8 cellular contexts compared by ENCODE assay signal in the genomic region with DNA sequence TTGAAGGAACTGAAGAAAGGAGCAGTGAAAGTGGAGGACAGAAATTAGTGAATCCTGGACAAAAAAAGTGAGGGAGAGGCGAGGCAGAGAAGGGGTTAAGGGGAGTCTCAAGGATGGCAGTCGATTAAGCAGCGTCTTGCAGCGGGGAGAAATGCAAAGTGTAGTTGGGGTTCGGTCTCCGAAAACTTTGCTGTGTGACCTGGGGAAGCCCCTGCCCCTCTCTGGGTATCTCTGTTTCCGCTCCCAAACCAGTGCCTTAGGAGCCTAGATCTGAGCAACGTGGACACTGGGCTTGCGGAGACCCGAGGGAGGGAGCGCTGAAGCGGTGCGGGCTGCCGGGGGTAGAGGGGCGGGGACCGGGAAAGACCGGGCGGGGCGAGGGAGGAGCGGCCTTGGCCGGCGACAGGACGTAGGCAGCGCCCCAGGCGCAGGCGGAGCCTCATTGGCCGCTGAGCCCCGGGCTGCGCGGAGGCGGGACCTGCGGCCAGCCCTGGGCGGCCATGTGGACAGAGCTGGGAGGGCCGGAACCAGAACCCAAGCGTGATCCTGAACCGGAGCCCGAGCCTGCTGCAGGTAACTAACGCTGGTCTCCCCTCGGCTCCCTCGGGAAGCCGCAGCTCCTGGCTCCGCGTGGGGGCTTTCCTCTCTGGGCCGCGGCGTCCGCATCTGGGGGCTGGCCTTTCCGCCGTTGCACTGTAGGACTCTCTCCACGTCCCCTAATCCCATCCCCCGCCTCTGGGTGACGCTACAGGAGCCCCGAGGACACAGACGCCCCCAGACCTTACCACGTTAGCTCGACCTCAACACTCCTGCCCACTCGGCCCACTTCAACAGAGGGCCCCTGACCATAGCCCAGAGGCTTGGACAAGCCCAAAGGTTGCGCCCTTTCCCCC. TPM values are rescaled to one million over a fixed set of nuclear protein-coding genes. Genes with fewer than 3 reads are reported as not detected.
DNase-seq lines count a peak whose midpoint lies in the region; ATAC-seq, FAIRE-seq and TF ChIP-seq lines count a peak whose summit lies in the region.

ALDH1B1 (plus strand) TSS at position 468 of the 893 bp plus-strand sequence. CDS start 3,047 bp downstream, outside the sequence.

- DNase-seq in ACHN (peak; percentile 83), NCI-H2171 treated with DMSO at 0.1 percent for 48 hours (lab: John Stamatoyannopoulos, UW) (peak; percentile 73), WTC11 (ENCODE audit: low spot score) (peak; percentile 91), keratinocyte (ENCODE audit: low read depth, low spot score) (peak; percentile 30)
- DNase-seq in central memory CD4-positive, alpha-beta T cell: peak; percentile 40
- peak; percentile 87 for DNase-seq in stimulated activated CD4-positive, alpha-beta T cell treated with anti-CD3 and anti-CD28 coated beads, Interleukin-15, amount 100 ng/mL, for 24 hours

- H3K4me3 ChIP-seq in keratinocyte (ENCODE audit: control insufficient read depth in 2 of 3, extremely low read depth in 1 of 3, insufficient read depth in 2 of 3, low read depth in 1 of 3, low read length in 3 of 3): peak within 1 kb of the TSS; percentile 77 to 86 (median 78)

- FAIRE-seq in keratinocyte (lab: Jason Lieb, UNC): no peak

- peaks cover 6% of the 10 kb centered on the region for H3K79me2 ChIP-seq in keratinocyte (ENCODE audit: control insufficient read depth, insufficient read depth, low read length)

- peak within 1 kb of the TSS; percentile 95 for H3K4me2 ChIP-seq in keratinocyte (ENCODE audit: control insufficient read depth, extremely low read depth, insufficient read depth, low read depth, low read length)

- H3K9me3 Mint-ChIP-seq in WTC11: no peaks in the 10 kb centered on the region

- H3K27me3 ChIP-seq in keratinocyte (ENCODE audit: control insufficient read depth, extremely low read depth, insufficient read depth, low read length): peaks cover 12% of the 10 kb centered on the region

- no peaks in the 10 kb centered on the region for H3K9me3 ChIP-seq in keratinocyte (ENCODE audit: control insufficient read depth, low read depth, low read length)

- POLR2A ChIA-PET in WTC11 (lab: Charles Lee): interaction anchor here (1.2 kb wide), 1 partner anchor 479 kb away, joined by 3 read pairs; no protein-coding TSS in a partner anchor

- dilution Hi-C loops in keratinocyte (cut with MboI; ENCODE audit: extremely low pct_ligation_motif_present, low sequenced_read_pairs): no loop called here

- no peak for TF ChIP-seq CTCF in WTC11 (IDR thresholded peaks at IDR 0.05)
- TF ChIP-seq CTCF in keratinocyte (optimal IDR thresholded peaks at IDR 0.05 in 1 of 3, IDR thresholded peaks at IDR 0.05 in 1 of 3, conservative IDR thresholded peaks at IDR 0.05 in 1 of 3; ENCODE audit: extremely low read depth in 1 of 3, insufficient read depth in 2 of 3, low read length in 3 of 3): peak in 1 of 3 experiments; percentile 3

- H3K4me3 Mint-ChIP-seq in WTC11: peak within 1 kb of the TSS; percentile 91

- peak within 1 kb of the TSS; percentile 65 for H3K27ac Mint-ChIP-seq in WTC11

- H3K27ac ChIP-seq in keratinocyte (ENCODE audit: control insufficient read depth, insufficient read depth, low read length): peak within 1 kb of the TSS; percentile 32

- peak within 1 kb of the TSS; percentile 95 for H2AFZ ChIP-seq in keratinocyte (ENCODE audit: control insufficient read depth, low read length)

- peak within 1 kb of the TSS; percentile 78 for H3K9ac ChIP-seq in keratinocyte (ENCODE audit: control insufficient read depth, extremely low read depth, insufficient read depth, low read length)

- H3K4me1 ChIP-seq in keratinocyte (ENCODE audit: control insufficient read depth, extremely low read depth, insufficient read depth, low read length): peaks cover 3% of the 10 kb centered on the region

- H4K20me1 ChIP-seq in keratinocyte (ENCODE audit: control insufficient read depth, extremely low read depth, insufficient read depth, low read length): no peaks in the 10 kb centered on the region

- CTCF ChIA-PET in WTC11 (lab: Charles Lee): interaction anchor here (0.9 to 2.6 kb wide), 9 partner anchors 11 to 522 kb away, joined by 3 to 12 read pairs (median 3); partner anchors contain the start of gene ANKRD18A

- H3K36me3 Mint-ChIP-seq in WTC11: peaks cover 19% of the 10 kb centered on the region

- H3K4me1 Mint-ChIP-seq in WTC11: peaks cover 25% of the 10 kb centered on the region

- peaks cover 44% of the 10 kb centered on the region for H3K27me3 Mint-ChIP-seq in WTC11 (ENCODE audit: low read depth)

- peaks cover 5 to 12% of the 10 kb centered on the region in 2 experiments for H3K36me3 ChIP-seq in keratinocyte (ENCODE audit: control insufficient read depth in 2 of 2, extremely low read depth in 1 of 2, insufficient read depth in 2 of 2, low read length in 2 of 2)

- ATAC-seq in GM18511 (IDR thresholded peaks at IDR 0.05; ENCODE audit: unreplicated experiment) (peak; percentile 99), HG02981 (IDR thresholded peaks at IDR 0.05; ENCODE audit: unreplicated experiment) (peak; percentile 98), WTC11 (peak; percentile 99)

- no peaks in the 10 kb centered on the region for H3K9me1 ChIP-seq in keratinocyte (ENCODE audit: control insufficient read depth, extremely low read depth, insufficient read depth, low read length)

- in situ Hi-C loops in ACHN (cut with HindIII; ENCODE audit: low pct_ligation_motif_present, low pct_unique_long_range_greater_than_20kb, low sequenced_read_pairs): no loop called here

TF ChIP-seq in WTC11, 78 proteins besides CTCF, POLR2A, EP300 and RAD21 (continues in another document):
- TF ChIP-seq SP1 (CRISPR knock-in tag; conservative IDR thresholded peaks at IDR 0.05) (peak; percentile 78), MAX (CRISPR knock-in tag; IDR thresholded peaks at IDR 0.05) (peak; percentile 93), NFYB (CRISPR knock-in tag; conservative IDR thresholded peaks at IDR 0.05; ENCODE audit: low read depth) (peak; percentile 44; the same call in 1 of the 2 replicates)
- TF ChIP-seq, protein P1, sequence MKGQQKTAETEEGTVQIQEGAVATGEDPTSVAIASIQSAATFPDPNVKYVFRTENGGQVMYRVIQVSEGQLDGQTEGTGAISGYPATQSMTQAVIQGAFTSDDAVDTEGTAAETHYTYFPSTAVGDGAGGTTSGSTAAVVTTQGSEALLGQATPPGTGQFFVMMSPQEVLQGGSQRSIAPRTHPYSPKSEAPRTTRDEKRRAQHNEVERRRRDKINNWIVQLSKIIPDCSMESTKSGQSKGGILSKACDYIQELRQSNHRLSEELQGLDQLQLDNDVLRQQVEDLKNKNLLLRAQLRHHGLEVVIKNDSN (CRISPR knock-in tag; IDR thresholded peaks at IDR 0.05): peak; percentile 59; the same call in 1 of the 2 replicates
- TF ChIP-seq, protein P2, sequence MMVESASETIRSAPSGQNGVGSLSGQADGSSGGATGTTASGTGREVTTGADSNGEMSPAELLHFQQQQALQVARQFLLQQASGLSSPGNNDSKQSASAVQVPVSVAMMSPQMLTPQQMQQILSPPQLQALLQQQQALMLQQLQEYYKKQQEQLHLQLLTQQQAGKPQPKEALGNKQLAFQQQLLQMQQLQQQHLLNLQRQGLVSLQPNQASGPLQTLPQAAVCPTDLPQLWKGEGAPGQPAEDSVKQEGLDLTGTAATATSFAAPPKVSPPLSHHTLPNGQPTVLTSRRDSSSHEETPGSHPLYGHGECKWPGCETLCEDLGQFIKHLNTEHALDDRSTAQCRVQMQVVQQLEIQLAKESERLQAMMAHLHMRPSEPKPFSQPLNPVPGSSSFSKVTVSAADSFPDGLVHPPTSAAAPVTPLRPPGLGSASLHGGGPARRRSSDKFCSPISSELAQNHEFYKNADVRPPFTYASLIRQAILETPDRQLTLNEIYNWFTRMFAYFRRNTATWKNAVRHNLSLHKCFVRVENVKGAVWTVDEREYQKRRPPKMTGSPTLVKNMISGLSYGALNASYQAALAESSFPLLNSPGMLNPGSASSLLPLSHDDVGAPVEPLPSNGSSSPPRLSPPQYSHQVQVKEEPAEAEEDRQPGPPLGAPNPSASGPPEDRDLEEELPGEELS (CRISPR knock-in tag; IDR thresholded peaks at IDR 0.05): peak; percentile 58; the same call in 1 of the 2 replicates
- TF ChIP-seq, protein P3, sequence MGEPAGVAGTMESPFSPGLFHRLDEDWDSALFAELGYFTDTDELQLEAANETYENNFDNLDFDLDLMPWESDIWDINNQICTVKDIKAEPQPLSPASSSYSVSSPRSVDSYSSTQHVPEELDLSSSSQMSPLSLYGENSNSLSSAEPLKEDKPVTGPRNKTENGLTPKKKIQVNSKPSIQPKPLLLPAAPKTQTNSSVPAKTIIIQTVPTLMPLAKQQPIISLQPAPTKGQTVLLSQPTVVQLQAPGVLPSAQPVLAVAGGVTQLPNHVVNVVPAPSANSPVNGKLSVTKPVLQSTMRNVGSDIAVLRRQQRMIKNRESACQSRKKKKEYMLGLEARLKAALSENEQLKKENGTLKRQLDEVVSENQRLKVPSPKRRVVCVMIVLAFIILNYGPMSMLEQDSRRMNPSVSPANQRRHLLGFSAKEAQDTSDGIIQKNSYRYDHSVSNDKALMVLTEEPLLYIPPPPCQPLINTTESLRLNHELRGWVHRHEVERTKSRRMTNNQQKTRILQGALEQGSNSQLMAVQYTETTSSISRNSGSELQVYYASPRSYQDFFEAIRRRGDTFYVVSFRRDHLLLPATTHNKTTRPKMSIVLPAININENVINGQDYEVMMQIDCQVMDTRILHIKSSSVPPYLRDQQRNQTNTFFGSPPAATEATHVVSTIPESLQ (CRISPR knock-in tag; IDR thresholded peaks at IDR 0.05): no peak

RNA-seq across cellular contexts. Expression of gene ALDH1B1, which starts in this region (rescaled TPM):
- 55.5 to 64.6 TPM (median 61.4 TPM) in 3 replicates for total RNA-seq in WTC11 (2021)
- polyA plus RNA-seq in keratinocyte: 10.9 to 22.0 TPM (median 14.4 TPM) in 3 replicates
- 1.0 TPM for polyA plus RNA-seq in keratinocyte (2011; ENCODE audit: low read depth)
- polyA plus RNA-seq in keratinocyte (2011; cell fraction: cytosol; rRNA removed): 14.5 and 15.4 TPM in 2 replicates
- 10.8 and 11.1 TPM in 2 replicates for polyA plus RNA-seq in keratinocyte (2011; cell fraction: nucleus; rRNA removed)
- 0.66 and 20.6 TPM in 2 replicates for polyA plus RNA-seq in keratinocyte (2012; ENCODE audit: low replicate concordance)
- polyA minus RNA-seq in keratinocyte: 21.8 to 26.4 TPM (median 24.1 TPM) in 3 replicates
- 25.9 TPM for polyA minus RNA-seq in keratinocyte (2011; cell fraction: cytosol; rRNA and poly(A)+ RNA removed)
- 9.5 and 12.3 TPM in 2 replicates for polyA minus RNA-seq in keratinocyte (2011; cell fraction: nucleus; rRNA and poly(A)+ RNA removed)

Comparison
In these comparisons a context has a peak if more than half of its experiments do, and no peak if none do; other contexts are left out.
1. Peak in every context shown above with its lines: DNase-seq, ATAC-seq, H3K4me3 ChIP-seq and H3K27ac ChIP-seq.
2. DNase-seq: peak in every context shown above with its lines; median percentile 91 in WTC11; 87 in stimulated activated CD4-positive, alpha-beta T cell treated with anti-CD3 and anti-CD28 coated beads, Interleukin-15, amount 100 ng/mL, for 24 hours; 83 in ACHN; 73 in NCI-H2171 treated with DMSO at 0.1 percent for 48 hours; 40 in central memory CD4-positive, alpha-beta T cell; 30 in keratinocyte.